In the genomic region with DNA sequence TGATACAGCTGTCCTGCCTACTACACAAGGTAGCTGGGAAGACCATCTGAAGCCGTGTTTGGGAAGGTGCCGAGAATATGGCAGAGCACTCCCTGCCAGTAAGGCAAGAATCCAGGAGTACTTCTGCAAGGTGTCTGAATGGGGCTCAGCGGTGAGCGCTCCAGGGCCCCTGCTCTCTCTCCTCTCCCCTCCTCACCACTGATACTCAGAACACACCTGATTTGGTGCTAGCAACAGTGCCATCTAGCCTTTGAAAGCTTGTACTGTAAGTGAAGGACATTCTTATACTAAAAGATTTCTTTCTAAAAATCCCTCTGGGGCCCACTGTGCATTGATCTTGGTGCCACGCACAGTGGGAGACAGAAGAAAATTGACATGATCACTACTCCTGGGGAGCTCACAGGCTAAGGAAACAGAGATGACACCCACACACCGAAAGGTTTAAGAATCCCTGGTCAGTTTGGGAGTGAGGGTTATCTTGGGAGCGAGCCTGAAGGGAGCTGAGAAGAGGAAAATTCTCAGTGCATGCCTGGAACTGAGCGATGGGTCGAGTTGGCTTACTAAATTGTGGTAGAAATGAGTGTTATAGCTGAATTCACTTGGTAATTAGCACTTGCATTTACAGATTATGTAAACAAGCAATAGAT, we compare ENCODE assay signal across 8 cellular contexts.
DNase-seq lines count a peak whose midpoint lies in the region; ATAC-seq and TF ChIP-seq lines count a peak whose summit lies in the region.

No MANE protein-coding gene starts in this region.

- TF ChIP-seq CTCF in ascending aorta (IDR thresholded peaks at IDR 0.05) = peak in 2 of 3 experiments; percentile 32 to 55

- peak; percentile 28 for DNase-seq in DMS153 (lab: John Stamatoyannopoulos, UW)
- peak; percentile 95 for DNase-seq in NCI-H1105 treated with DMSO at 0.1 percent for 48 hours (lab: John Stamatoyannopoulos, UW)
- DNase-seq in ascending aorta (ENCODE audit: low spot score in 2 of 2) = no peak
- DNase-seq in kidney tubule cell (ENCODE audit: low spot score) = peak; percentile 51
- no peak for DNase-seq in SKM-1 treated with dmso at 0.1 percent for 144 hours (lab: John Stamatoyannopoulos, UW; ENCODE audit: unreplicated experiment)
- no peak for DNase-seq in activated gamma-delta T cell treated with Interleukin-2 at 50 U/mL for 16 hours

- H3K36me3 ChIP-seq in ascending aorta = no peaks in the 10 kb centered on the region

- H3K4me1 ChIP-seq in ascending aorta = peaks cover 0 to 2% of the 10 kb centered on the region in 2 donors

- intact Hi-C loops in ascending aorta (cut with DNase I) = loop anchor here (2.0 to 10.0 kb wide), 2 partner anchors 134 to 220 kb away; no protein-coding TSS in a partner anchor

- no peaks in the 10 kb centered on the region for H3K9me3 ChIP-seq in ascending aorta

- no peak overlapping the region for H3K27ac ChIP-seq in ascending aorta

- ATAC-seq in GM21515 (IDR thresholded peaks at IDR 0.05; ENCODE audit: unreplicated experiment) (no peak), GM19455 (IDR thresholded peaks at IDR 0.05; ENCODE audit: unreplicated experiment) (no peak)

- no peak overlapping the region for H3K4me3 ChIP-seq in ascending aorta

- H3K27me3 ChIP-seq in ascending aorta = no peaks in the 10 kb centered on the region

Comparison
In these comparisons a context has a peak if more than half of its experiments do, and no peak if none do; other contexts are left out.
1. DNase-seq: peak in DMS153 (single experiment), NCI-H1105 treated with DMSO at 0.1 percent for 48 hours (single experiment) and kidney tubule cell (single experiment); none in ascending aorta (0 of 2), SKM-1 treated with dmso at 0.1 percent for 144 hours (single experiment) and activated gamma-delta T cell treated with Interleukin-2 at 50 U/mL for 16 hours (single experiment).